In genomic region chr4:25466966-25467697, GRCh38 we compare ENCODE assay signal across 20 cellular contexts.
"Had no signal": no experiment of that assay in that cellular context is flagged by ENCODE, and none has a peak within 500 bp of the region (broad histone marks: within the 10 kb centered on the region; RNA-seq: fewer than 3 reads in every experiment).

No MANE protein-coding gene starts in this region.

- H3K27ac Mint-ChIP-seq: activated CD4-positive, alpha-beta T cell treated with anti-CD3 and anti-CD28 coated beads for 36 hours; activated naive CD8-positive, alpha-beta T cell; nephron progenitor cell; stimulated activated effector memory CD8-positive, alpha-beta T cell treated with anti-CD3 and anti-CD28 coated beads, Interleukin-12 subunit alpha, Interleukin-12 subunit beta, amount 100 ng/mL, for 72 hours; T-helper 17 cell had no signal

- H3K9me3 ChIP-seq: thoracic aorta, upper lobe of right lung had no signal

- H3K36me3 ChIP-seq: heart left ventricle, left ventricle myocardium inferior, thoracic aorta, upper lobe of right lung had no signal

- H3K4me3 ChIP-seq: heart left ventricle, left ventricle myocardium inferior, skin epidermis, thoracic aorta, upper lobe of right lung had no signal

- H3K27me3 Mint-ChIP-seq: T-helper 17 cell had no signal

- H3K4me1 ChIP-seq: heart left ventricle, left ventricle myocardium inferior, upper lobe of right lung had no signal

- DNase-seq: activated CD4-positive, alpha-beta T cell treated with anti-CD3 and anti-CD28 coated beads for 36 hours; activated CD4-positive, alpha-beta T cell treated with anti-CD3 and anti-CD28 coated beads, Interleukin-2, amount 50 U/mL, for 48 hours; amygdala; cortex of kidney; effector memory CD4-positive, alpha-beta T cell; heart left ventricle; kidney glomerular epithelial cell; left ventricle myocardium inferior; nephron progenitor cell; nucleus accumbens; posterior cingulate gyrus; retina; stimulated activated CD4-positive, alpha-beta T cell treated with anti-CD3 and anti-CD28 coated beads, Interleukin-15, amount 100 ng/mL, for 24 hours; stimulated activated CD4-positive, alpha-beta T cell treated with anti-CD3 and anti-CD28 coated beads, Interleukin-2, amount 100 ng/mL, for 48 hours; T-helper 17 cell; upper lobe of right lung had no signal

- H3K4me1 Mint-ChIP-seq: activated CD4-positive, alpha-beta T cell treated with anti-CD3 and anti-CD28 coated beads for 36 hours; nephron progenitor cell; stimulated activated effector memory CD8-positive, alpha-beta T cell treated with anti-CD3 and anti-CD28 coated beads, Interleukin-12 subunit alpha, Interleukin-12 subunit beta, amount 100 ng/mL, for 72 hours; T-helper 17 cell had no signal

- H3K27ac ChIP-seq: heart left ventricle, left ventricle myocardium inferior, skin epidermis, thoracic aorta, upper lobe of right lung had no signal

- ATAC-seq: activated CD4-positive, alpha-beta T cell treated with anti-CD3 and anti-CD28 coated beads for 36 hours; stimulated activated effector memory CD8-positive, alpha-beta T cell treated with anti-CD3 and anti-CD28 coated beads, Interleukin-12 subunit alpha, Interleukin-12 subunit beta, amount 100 ng/mL, for 72 hours; T-helper 17 cell; upper lobe of right lung had no signal

- H3K36me3 Mint-ChIP-seq: stimulated activated effector memory CD8-positive, alpha-beta T cell treated with anti-CD3 and anti-CD28 coated beads, Interleukin-12 subunit alpha, Interleukin-12 subunit beta, amount 100 ng/mL, for 72 hours had no signal

- H3K27me3 ChIP-seq: heart left ventricle, upper lobe of right lung had no signal

- H3K4me3 Mint-ChIP-seq: activated CD4-positive, alpha-beta T cell treated with anti-CD3 and anti-CD28 coated beads for 36 hours; activated naive CD8-positive, alpha-beta T cell; nephron progenitor cell; stimulated activated effector memory CD8-positive, alpha-beta T cell treated with anti-CD3 and anti-CD28 coated beads, Interleukin-12 subunit alpha, Interleukin-12 subunit beta, amount 100 ng/mL, for 72 hours; T-helper 17 cell had no signal
